In the genomic region with DNA sequence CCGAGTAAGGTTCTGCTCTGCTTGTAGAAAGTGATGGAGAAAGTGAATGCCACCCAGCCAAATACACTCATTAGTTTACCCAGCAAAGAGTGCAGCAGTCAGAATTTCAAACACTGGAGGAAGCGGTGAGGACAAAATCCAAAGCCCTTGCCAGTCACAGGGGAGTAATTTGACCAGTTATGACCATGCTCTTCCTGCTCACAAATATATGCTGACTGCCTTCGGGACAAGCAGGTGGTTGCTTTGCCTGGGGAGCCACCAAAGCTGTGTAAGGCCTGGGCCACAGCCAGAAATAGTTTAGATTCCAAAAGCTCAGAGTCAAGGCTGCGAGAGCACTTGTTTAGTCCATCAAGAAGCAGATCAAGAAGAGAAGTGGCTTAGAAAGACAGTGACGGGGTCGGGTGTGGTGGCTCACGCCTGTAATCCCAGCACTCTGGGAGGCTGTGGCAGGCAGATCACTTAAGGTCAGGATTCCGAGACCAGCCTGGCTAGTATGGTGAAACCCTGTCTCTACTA, we compare ENCODE assay signal across 8 cellular contexts. TPM values are rescaled to one million over a fixed set of nuclear protein-coding genes. Genes with fewer than 3 reads are reported as not detected.
DNase-seq lines count a peak whose midpoint lies in the region; ATAC-seq and TF ChIP-seq lines count a peak whose summit lies in the region.

No MANE protein-coding gene starts in this region.

- H3K9me3 Mint-ChIP-seq in nephron progenitor cell, result peaks cover 26% of the 10 kb centered on the region
- no peaks in the 10 kb centered on the region for H3K9me3 Mint-ChIP-seq in effector memory CD8-positive, alpha-beta T cell

- H3K27me3 Mint-ChIP-seq in nephron progenitor cell (ENCODE audit: low read depth, poor library complexity), result peaks cover 4% of the 10 kb centered on the region
- H3K27me3 Mint-ChIP-seq in effector memory CD8-positive, alpha-beta T cell, result peaks cover 5 to 14% of the 10 kb centered on the region in 2 donors

- no peak overlapping the region for H3K4me3 Mint-ChIP-seq in nephron progenitor cell
- no peak overlapping the region for H3K4me3 Mint-ChIP-seq in effector memory CD8-positive, alpha-beta T cell

- TF ChIP-seq CTCF in nephron progenitor cell (IDR thresholded peaks at IDR 0.05) (no peak), dorsolateral prefrontal cortex (IDR thresholded peaks at IDR 0.05 in 54 of 56, conservative IDR thresholded peaks at IDR 0.05 in 2 of 56; ENCODE audit: low read depth in 1 of 56, partially characterized antibody in 56 of 56) (no peak)

- H3K27me3 ChIP-seq in dorsolateral prefrontal cortex, result no peaks in the 10 kb centered on the region

- no peak overlapping the region for H3K27ac ChIP-seq in dorsolateral prefrontal cortex

- intact Hi-C loops in dorsolateral prefrontal cortex (cut with DNase I), result no loop called here

- no peaks in the 10 kb centered on the region for H3K36me3 Mint-ChIP-seq in nephron progenitor cell (ENCODE audit: low read depth)
- peaks cover 2% of the 10 kb centered on the region for H3K36me3 Mint-ChIP-seq in effector memory CD8-positive, alpha-beta T cell (ENCODE audit: insufficient read depth)

- H3K4me3 ChIP-seq in dorsolateral prefrontal cortex, result no peak overlapping the region

- H3K4me1 Mint-ChIP-seq in nephron progenitor cell, result peaks cover 5% of the 10 kb centered on the region
- H3K4me1 Mint-ChIP-seq in effector memory CD8-positive, alpha-beta T cell (ENCODE audit: low read depth in 2 of 2), result peaks cover 0 to 2% of the 10 kb centered on the region in 2 donors

- peak overlapping the region; percentile 2 for H3K27ac Mint-ChIP-seq in nephron progenitor cell
- H3K27ac Mint-ChIP-seq in effector memory CD8-positive, alpha-beta T cell, result peak overlapping the region in 1 of 2 donors; percentile 59

- DNase-seq in DMS 273 (lab: John Stamatoyannopoulos, UW; ENCODE audit: unreplicated experiment), result peak; percentile 83
- DNase-seq in NCI-H2196 (lab: John Stamatoyannopoulos, UW; ENCODE audit: unreplicated experiment), result peak; percentile 92
- peak; percentile 25 for DNase-seq in dedifferentiated amniotic fluid mesenchymal stem cell (ENCODE audit: extremely low spot score)
- no peak for DNase-seq in nephron progenitor cell
- DNase-seq in epidermal melanocyte (ENCODE audit: insufficient read length, low spot score), result no peak
- DNase-seq in NOMO-1 treated with dmso at 0.1 percent for 144 hours (lab: John Stamatoyannopoulos, UW; ENCODE audit: unreplicated experiment), result no peak
- DNase-seq in dorsolateral prefrontal cortex, result no peak
- DNase-seq in effector memory CD8-positive, alpha-beta T cell, result no peak

- no peak for ATAC-seq in effector memory CD8-positive, alpha-beta T cell (replicated peaks)

RNA-seq across cellular contexts. Expression of gene ATP13A3, which starts 51.0 kb away (rescaled TPM):
- 10 to 100 TPM; 47.4 to 93.2 (median 65.7) TPM for total RNA-seq in dorsolateral prefrontal cortex

Comparison
In these comparisons a context has a peak if more than half of its experiments do, and no peak if none do; other contexts are left out.
1. DNase-seq: peak in DMS 273 (single experiment), NCI-H2196 (single experiment) and dedifferentiated amniotic fluid mesenchymal stem cell (single experiment); none in nephron progenitor cell (single experiment), epidermal melanocyte (single experiment), NOMO-1 treated with dmso at 0.1 percent for 144 hours (single experiment), dorsolateral prefrontal cortex (0 of 10) and effector memory CD8-positive, alpha-beta T cell (0 of 3).